ENCODE assay signal across 16 cellular contexts in genomic region chr19:34319785-34320184, GRCh38. TPM values are rescaled to one million over a fixed set of nuclear protein-coding genes. Genes with fewer than 3 reads are reported as not detected.
DNase-seq lines count a peak whose midpoint lies in the region; ATAC-seq and TF ChIP-seq lines count a peak whose summit lies in the region.
"Had no signal": no experiment of that assay in that cellular context is flagged by ENCODE, and none has a peak within 500 bp of the region (broad histone marks: within the 10 kb centered on the region; RNA-seq: fewer than 3 reads in every experiment).

No MANE protein-coding gene starts in this region.

- WGBS in tibial nerve, 2 donors: 73 to 75% methylated on average over 11 of the region's 11 CpGs

- H3K4me1 Mint-ChIP-seq in activated naive CD4-positive, alpha-beta T cell treated with anti-CD3 and anti-CD28 coated beads, Interleukin-2, amount 50 U/mL, for 24 hours: peaks cover 46% of the 10 kb centered on the region
- H3K4me1 Mint-ChIP-seq in naive thymus-derived CD8-positive, alpha-beta T cell: peaks cover 28 to 58% (median 51%) of the 10 kb centered on the region in 4 donors

- H3K9me3 ChIP-seq in tibial nerve: no peaks in the 10 kb centered on the region
- no peaks in the 10 kb centered on the region for H3K9me3 ChIP-seq in left lung

- TF ChIP-seq EP300 in tibial nerve (IDR thresholded peaks at IDR 0.05): peak in 1 of 2 donors; percentile 49

- no peak overlapping the region for H3K4me3 ChIP-seq in tibial nerve
- no peak overlapping the region for H3K4me3 ChIP-seq in left lung

- H3K27ac Mint-ChIP-seq in activated naive CD4-positive, alpha-beta T cell treated with anti-CD3 and anti-CD28 coated beads, Interleukin-2, amount 50 U/mL, for 24 hours: peak overlapping the region; percentile 30
- peak overlapping the region in 8 of 10 donors; percentile 16 to 93 (median 80) for H3K27ac Mint-ChIP-seq in naive thymus-derived CD8-positive, alpha-beta T cell
- H3K27ac Mint-ChIP-seq: activated CD8-positive, alpha-beta T cell treated with anti-CD3 and anti-CD28 coated beads, Interleukin-2, amount 10 ng/mL, durations not matched to agents 7 days and 5 days; T-helper 2 cell treated with Interferon-gamma antibody and Interleukin-4, amounts not matched to agents 5 μg/mL and 100 μg/mL, for 36 hours had no signal

- ATAC-seq in naive thymus-derived CD8-positive, alpha-beta T cell: no peak
- no peak for ATAC-seq in left lung
- ATAC-seq: activated CD8-positive, alpha-beta T cell treated with anti-CD3 and anti-CD28 coated beads, Interleukin-2, amount 10 ng/mL, durations not matched to agents 7 days and 5 days had no signal

- H3K4me1 ChIP-seq in tibial nerve: peaks cover 0 to 44% (median 15%) of the 10 kb centered on the region in 4 donors
- peaks cover 6 to 9% of the 10 kb centered on the region in 2 donors for H3K4me1 ChIP-seq in left lung

- H3K27me3 ChIP-seq in tibial nerve (no peaks in the 10 kb centered on the region), left lung (no peaks in the 10 kb centered on the region)

- POLR2A ChIA-PET in naive thymus-derived CD8-positive, alpha-beta T cell (lab: Charles Lee): interaction anchor here (0.7 kb wide), 1 partner anchor 33 kb away, joined by 3 read pairs; no protein-coding TSS in a partner anchor

- intact Hi-C loops in left lung (cut with DNase I): no loop called here

- no peaks in the 10 kb centered on the region for H3K27me3 Mint-ChIP-seq in activated naive CD4-positive, alpha-beta T cell treated with anti-CD3 and anti-CD28 coated beads, Interleukin-2, amount 50 U/mL, for 24 hours
- no peaks in the 10 kb centered on the region for H3K27me3 Mint-ChIP-seq in naive thymus-derived CD8-positive, alpha-beta T cell

- H3K4me3 Mint-ChIP-seq in activated naive CD4-positive, alpha-beta T cell treated with anti-CD3 and anti-CD28 coated beads, Interleukin-2, amount 50 U/mL, for 24 hours: no peak overlapping the region
- H3K4me3 Mint-ChIP-seq in naive thymus-derived CD8-positive, alpha-beta T cell: no peak overlapping the region
- H3K4me3 Mint-ChIP-seq: activated CD8-positive, alpha-beta T cell treated with anti-CD3 and anti-CD28 coated beads, Interleukin-2, amount 10 ng/mL, durations not matched to agents 7 days and 5 days; nephron; T-helper 2 cell treated with Interferon-gamma antibody and Interleukin-4, amounts not matched to agents 5 μg/mL and 100 μg/mL, for 36 hours had no signal

- TF ChIP-seq POLR2A in tibial nerve (IDR thresholded peaks at IDR 0.05): no peak

- H3K9me3 Mint-ChIP-seq in activated naive CD4-positive, alpha-beta T cell treated with anti-CD3 and anti-CD28 coated beads, Interleukin-2, amount 50 U/mL, for 24 hours: no peaks in the 10 kb centered on the region
- no peaks in the 10 kb centered on the region for H3K9me3 Mint-ChIP-seq in naive thymus-derived CD8-positive, alpha-beta T cell
- H3K9me3 Mint-ChIP-seq: nephron; T-helper 2 cell treated with Interferon-gamma antibody and Interleukin-4, amounts not matched to agents 5 μg/mL and 100 μg/mL, for 36 hours had no signal

- H3K36me3 Mint-ChIP-seq in activated naive CD4-positive, alpha-beta T cell treated with anti-CD3 and anti-CD28 coated beads, Interleukin-2, amount 50 U/mL, for 24 hours: peaks cover 12% of the 10 kb centered on the region
- H3K36me3 Mint-ChIP-seq in naive thymus-derived CD8-positive, alpha-beta T cell: peaks cover 6 to 43% (median 10%) of the 10 kb centered on the region in 3 donors

- H3K27ac ChIP-seq in tibial nerve: peak overlapping the region; percentile 22 to 80 (median 38)
- H3K27ac ChIP-seq in left lung: no peak overlapping the region

- H3K36me3 ChIP-seq in tibial nerve: peaks cover 0 to 32% (median 3%) of the 10 kb centered on the region in 3 donors
- H3K36me3 ChIP-seq in left lung: peaks cover 0 to 18% of the 10 kb centered on the region in 2 donors

- DNase-seq in activated naive CD4-positive, alpha-beta T cell treated with anti-CD3 and anti-CD28 coated beads, Interleukin-2, amount 50 U/mL, for 16 hours: no peak
- DNase-seq in dermis microvascular lymphatic vessel endothelial cell (ENCODE audit: low read depth in 2 of 2) (peak; percentile 98), tibial nerve (ENCODE audit: low spot score in 2 of 2) (peak in 1 of 2 donors; percentile 22), iPS-NIHi7 (ENCODE audit: extremely low spot score) (no peak), left lung (no peak), AG08395 (ENCODE audit: low spot score) (no peak)
- no peak for DNase-seq in naive thymus-derived CD8-positive, alpha-beta T cell
- DNase-seq: activated CD8-positive, alpha-beta T cell treated with anti-CD3 and anti-CD28 coated beads, Interleukin-2, amount 10 ng/mL, durations not matched to agents 7 days and 5 days; HCEC 1CT; kidney glomerular epithelial cell; NCI-H1092; NCI-H446 treated with DMSO at 0.1 percent for 48 hours; small intestine had no signal

- TF ChIP-seq CTCF in tibial nerve (IDR thresholded peaks at IDR 0.05) (no peak), left lung (IDR thresholded peaks at IDR 0.05) (no peak)

RNA-seq across cellular contexts. Expression of gene GPI, which starts 45.2 kb away (rescaled TPM):
- total RNA-seq in dermis microvascular lymphatic vessel endothelial cell (111 and 155 TPM in 2 replicates), tibial nerve (100 to 1,000 TPM; 156 to 233 (median 177) TPM), left lung (100 to 1,000 TPM; 189 to 248 TPM)
- 100 to 1,000 TPM; 107 to 114 TPM for total RNA-seq in naive thymus-derived CD8-positive, alpha-beta T cell
- 100 to 1,000 TPM; 126 to 179 (median 142) TPM for polyA plus RNA-seq in naive thymus-derived CD8-positive, alpha-beta T cell

Comparison
In these comparisons a context has a peak if more than half of its experiments do, and no peak if none do; other contexts are left out.
1. DNase-seq: peak in dermis microvascular lymphatic vessel endothelial cell (2 of 2); none in activated naive CD4-positive, alpha-beta T cell treated with anti-CD3 and anti-CD28 coated beads, Interleukin-2, amount 50 U/mL, for 16 hours (single experiment), naive thymus-derived CD8-positive, alpha-beta T cell (0 of 10), iPS-NIHi7 (single experiment), left lung (0 of 2) and AG08395 (single experiment).
2. H3K27ac ChIP-seq: peak in tibial nerve (4 of 4); none in left lung (0 of 2).